In the genomic region with DNA sequence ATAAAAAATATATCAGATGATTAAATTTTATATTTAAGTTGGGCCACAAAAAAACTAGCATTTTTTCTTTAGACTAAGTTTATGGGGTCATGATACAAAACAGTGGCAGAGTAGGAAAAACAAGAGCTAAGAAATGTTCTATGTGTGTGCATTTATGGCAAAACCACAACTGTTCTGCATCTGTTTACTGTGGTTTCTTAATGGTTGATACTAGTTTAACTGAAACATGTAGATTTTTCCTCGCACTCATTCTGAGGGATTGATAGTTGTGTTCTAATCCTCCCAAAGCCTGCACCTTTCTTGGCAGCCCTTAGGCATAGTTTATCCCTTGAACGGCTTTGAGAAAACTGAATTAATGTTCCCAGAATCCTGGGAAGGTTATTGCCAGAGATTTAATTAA, we compare ENCODE assay signal across 13 cellular contexts.
"Had no signal": no experiment of that assay in that cellular context is flagged by ENCODE, and none has a peak within 500 bp of the region (broad histone marks: within the 10 kb centered on the region; RNA-seq: fewer than 3 reads in every experiment).

No MANE protein-coding gene starts in this region.

- H3K4me1 ChIP-seq: testis had no signal

- H3K9me3 ChIP-seq: testis had no signal

- H3K4me3 ChIP-seq: lung, testis had no signal

- ATAC-seq: activated T-cell treated with anti-CD3 and anti-CD28 coated beads, Interleukin-2, amount 50 U/mL, for 72 hours; effector memory CD8-positive, alpha-beta T cell; natural killer cell treated with Interleukin-12 subunit alpha and Interleukin-12 subunit beta and Interleukin-15 and Interleukin-18, amount 100 ng/mL, for 72 hours had no signal

- DNase-seq: activated CD4-positive, alpha-beta T cell treated with anti-CD3 and anti-CD28 coated beads, Interleukin-2, amount 50 U/mL, for 1 hour; activated CD4-positive, CD25-positive, alpha-beta regulatory T cell treated with anti-CD3 and anti-CD28 coated beads, Interleukin-2, amount 50 U/mL, for 72 hours; activated CD8-positive, alpha-beta memory T cell treated with anti-CD3 and anti-CD28 coated beads for 24 hours; activated CD8-positive, alpha-beta memory T cell treated with anti-CD3 and anti-CD28 coated beads, Interleukin-2, amount 50 U/mL, for 48 hours; activated effector memory CD4-positive, alpha-beta T cell treated with anti-CD3 and anti-CD28 coated beads, Interleukin-2, amount 50 U/mL, for 16 hours; activated T-cell treated with anti-CD3 and anti-CD28 coated beads, Interleukin-2, amount 50 U/mL, for 72 hours; effector memory CD8-positive, alpha-beta T cell; foreskin fibroblast; T-helper 1 cell; T1000; testis had no signal

- H3K27ac ChIP-seq: testis had no signal

- H3K27me3 ChIP-seq: testis had no signal
